In the genomic region with DNA sequence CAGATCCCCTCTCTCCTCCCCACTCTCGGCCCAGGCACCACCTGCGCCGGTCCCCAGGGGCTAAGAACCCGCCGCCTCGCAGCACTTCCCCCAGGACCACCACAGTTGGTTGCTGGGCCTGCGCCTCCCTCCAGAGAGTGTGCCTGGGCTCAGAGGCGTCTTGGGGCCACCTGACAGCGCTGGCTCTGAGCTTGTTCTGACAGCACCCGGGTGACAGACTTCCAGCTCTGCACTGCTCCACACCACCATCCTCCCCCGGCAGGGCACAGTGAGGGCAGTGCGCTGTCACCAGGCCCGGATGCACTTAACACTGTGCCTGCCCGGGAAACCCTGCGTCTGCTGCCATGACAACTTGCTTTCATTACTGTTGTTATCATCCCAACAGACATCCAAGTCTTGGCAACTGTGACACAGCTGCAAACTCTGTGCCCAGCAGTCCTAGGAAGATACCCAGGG, we compare ENCODE assay signal across 9 cellular contexts. TPM values are rescaled to one million over a fixed set of nuclear protein-coding genes. Genes with fewer than 3 reads are reported as not detected.
DNase-seq lines count a peak whose midpoint lies in the region; ATAC-seq, FAIRE-seq and TF ChIP-seq lines count a peak whose summit lies in the region.
"Had no signal": no experiment of that assay in that cellular context is flagged by ENCODE, and none has a peak within 500 bp of the region (broad histone marks: within the 10 kb centered on the region; RNA-seq: fewer than 3 reads in every experiment).

No MANE protein-coding gene starts in this region.

- no peak for FAIRE-seq in urothelium cell line (lab: Jason Lieb, UNC)

- H3K9me2 ChIP-seq in PC-3 (replicated peaks; ENCODE audit: low read length): no peaks in the 10 kb centered on the region

- H3K27ac Mint-ChIP-seq in activated T-helper 17 cell treated with anti-CD3 and anti-CD28 coated beads, Interleukin-2, amount 50 U/mL, for 72 hours: peak overlapping the region; percentile 93

- peak; percentile 88 for ATAC-seq in activated T-helper 17 cell treated with anti-CD3 and anti-CD28 coated beads, Interleukin-2, amount 50 U/mL, for 72 hours (replicated peaks)
- no peak for ATAC-seq in PC-3

- H3K9ac ChIP-seq in PC-3 (ENCODE audit: low read length): no peak overlapping the region

- no peaks in the 10 kb centered on the region for H3K9me3 ChIP-seq in left ventricle myocardium inferior (replicated peaks)
- no peaks in the 10 kb centered on the region for H3K9me3 ChIP-seq in PC-3 (ENCODE audit: low read length)
- H3K9me3 ChIP-seq: neutrophil had no signal

- peaks cover 17% of the 10 kb centered on the region for H3K4me1 Mint-ChIP-seq in activated T-helper 17 cell treated with anti-CD3 and anti-CD28 coated beads, Interleukin-2, amount 50 U/mL, for 72 hours

- H3K4me1 ChIP-seq in left ventricle myocardium inferior (peaks cover 49% of the 10 kb centered on the region), PC-3 (ENCODE audit: insufficient read depth, low read length) (no peaks in the 10 kb centered on the region)

- H3K27me3 ChIP-seq in left ventricle myocardium inferior (ENCODE audit: low read depth) (no peaks in the 10 kb centered on the region), PC-3 (ENCODE audit: low read length) (no peaks in the 10 kb centered on the region)

- CTCF ChIA-PET in PC-3 (lab: Charles Lee): no interaction called here

- H3K79me2 ChIP-seq in PC-3 (ENCODE audit: low read length): peaks cover 91% of the 10 kb centered on the region

- peak overlapping the region; percentile 70 for H3K4me3 Mint-ChIP-seq in activated T-helper 17 cell treated with anti-CD3 and anti-CD28 coated beads, Interleukin-2, amount 50 U/mL, for 72 hours

- H3F3A ChIP-seq in PC-3 (ENCODE audit: low read length, unreplicated experiment): no peaks in the 10 kb centered on the region

- no peak overlapping the region for H2AFZ ChIP-seq in PC-3 (ENCODE audit: low read length)

- H3K27me3 Mint-ChIP-seq in activated T-helper 17 cell treated with anti-CD3 and anti-CD28 coated beads, Interleukin-2, amount 50 U/mL, for 72 hours: no peaks in the 10 kb centered on the region

- no peak overlapping the region for H3K4me3 ChIP-seq in left ventricle myocardium inferior
- H3K4me3 ChIP-seq in PC-3 (ENCODE audit: low read length): no peak overlapping the region

- peak; percentile 25 for TF ChIP-seq CTCF in left ventricle myocardium inferior (IDR thresholded peaks at IDR 0.05; ENCODE audit: borderline replicate concordance)
- TF ChIP-seq CTCF in PC-3 (conservative IDR thresholded peaks at IDR 0.05; ENCODE audit: low read depth, low read length): no peak

- peaks cover 5% of the 10 kb centered on the region; the same call in 1 of the 2 replicates for H4K20me1 ChIP-seq in PC-3 (ENCODE audit: low read length)

- no TSS peak for BruUV-seq in PC-3 (replicated peaks; lab: Mats Ljungman, UMichigan)

- no peak overlapping the region for H3K4me2 ChIP-seq in PC-3 (ENCODE audit: low read length)

- peak overlapping the region; percentile 81 for H3K27ac ChIP-seq in left ventricle myocardium inferior (replicated peaks)
- H3K27ac ChIP-seq in PC-3 (ENCODE audit: low read length): no peak overlapping the region
- H3K27ac ChIP-seq: neutrophil had no signal

- no peaks in the 10 kb centered on the region for H3K9me3 Mint-ChIP-seq in activated T-helper 17 cell treated with anti-CD3 and anti-CD28 coated beads, Interleukin-2, amount 50 U/mL, for 72 hours

- peak; percentile 21 for DNase-seq in NCI-H146 (lab: John Stamatoyannopoulos, UW)
- DNase-seq in NCI-H146 treated with DMSO at 0.1 percent for 48 hours (lab: John Stamatoyannopoulos, UW; ENCODE audit: unreplicated experiment): no peak
- DNase-seq in NCI-H2196 (lab: John Stamatoyannopoulos, UW; ENCODE audit: unreplicated experiment): peak; percentile 48
- peak; percentile 82 for DNase-seq in left ventricle myocardium inferior
- DNase-seq in stimulated activated CD4-positive, alpha-beta T cell treated with anti-CD3 and anti-CD28 coated beads, Interleukin-2, amount 100 ng/mL, for 48 hours: peak; percentile 35 to 52
- no peak for DNase-seq in PC-3
- DNase-seq in urothelium cell line (ENCODE audit: low spot score): no peak

- peaks cover 5% of the 10 kb centered on the region for H3K36me3 Mint-ChIP-seq in activated T-helper 17 cell treated with anti-CD3 and anti-CD28 coated beads, Interleukin-2, amount 50 U/mL, for 72 hours (ENCODE audit: low read depth)

- intact Hi-C loops in left ventricle myocardium inferior (cut with micrococcal nuclease): no loop called here
- intact Hi-C loops in PC-3 (cut with micrococcal nuclease): no loop called here

- H3K36me3 ChIP-seq in left ventricle myocardium inferior: no peaks in the 10 kb centered on the region
- H3K36me3 ChIP-seq in PC-3 (ENCODE audit: low read depth, low read length): no peaks in the 10 kb centered on the region
- H3K36me3 ChIP-seq: neutrophil had no signal

- POLR2A ChIA-PET in PC-3 (lab: Charles Lee; ENCODE audit: unreplicated experiment): no interaction called here

RNA-seq across cellular contexts. Expression of a gene that starts 6.6 kb away (rescaled TPM):
- total RNA-seq in activated T-helper 17 cell treated with anti-CD3 and anti-CD28 coated beads, Interleukin-2, amount 50 U/mL, for 72 hours: 10 to 100 TPM; 28.6 to 35.1 TPM
- total RNA-seq in left ventricle myocardium inferior: 19.8 TPM
- 55.8 and 86.1 TPM in 2 replicates for total RNA-seq in PC-3 (2014; rRNA removed)

RNA-seq across cellular contexts. Expression of a gene that starts 20.4 kb away (rescaled TPM):
- total RNA-seq in activated T-helper 17 cell treated with anti-CD3 and anti-CD28 coated beads, Interleukin-2, amount 50 U/mL, for 72 hours: 10 to 100 TPM; 26.4 to 30.0 TPM
- total RNA-seq in left ventricle myocardium inferior: 64.0 TPM
- 56.0 and 62.0 TPM in 2 replicates for total RNA-seq in PC-3 (2014; rRNA removed)

RNA-seq across cellular contexts. Expression of a gene that starts 45.8 kb away (rescaled TPM):
- 10 to 100 TPM; 19.5 to 41.3 TPM for total RNA-seq in activated T-helper 17 cell treated with anti-CD3 and anti-CD28 coated beads, Interleukin-2, amount 50 U/mL, for 72 hours
- total RNA-seq in left ventricle myocardium inferior: 45.3 TPM
- total RNA-seq in PC-3 (2014; rRNA removed): 104 and 119 TPM in 2 replicates

Comparison
In these comparisons a context has a peak if more than half of its experiments do, and no peak if none do; other contexts are left out.
1. DNase-seq: peak in NCI-H146 (single experiment), NCI-H2196 (single experiment), left ventricle myocardium inferior (single experiment) and stimulated activated CD4-positive, alpha-beta T cell treated with anti-CD3 and anti-CD28 coated beads, Interleukin-2, amount 100 ng/mL, for 48 hours (2 of 2); none in NCI-H146 treated with DMSO at 0.1 percent for 48 hours (single experiment), PC-3 (single experiment) and urothelium cell line (single experiment).